In genomic region chr5:179256229-179257189, GRCh38 we compare ENCODE assay signal across 15 cellular contexts.
A peak's percentile ranks its signal among the peaks of the same experiment; 100 is the strongest.
DNase-seq lines count a peak whose midpoint lies in the region; ATAC-seq and TF ChIP-seq lines count a peak whose summit lies in the region.
"Had no signal": no experiment of that assay in that cellular context is flagged by ENCODE, and none has a peak within 500 bp of the region (broad histone marks: within the 10 kb centered on the region; RNA-seq: fewer than 3 reads in every experiment).

No MANE protein-coding gene starts in this region.

- TF ChIP-seq EP300 in stomach (IDR thresholded peaks at IDR 0.05), result no peak

- ATAC-seq in sciatic nerve, result peak; percentile 57

- no peaks in the 10 kb centered on the region for H3K9me3 ChIP-seq in stomach

- peak overlapping the region in 1 of 5 donors; percentile 31 for H3K27ac ChIP-seq in stomach
- H3K27ac ChIP-seq: KMS-11 had no signal

- H3K27me3 ChIP-seq in stomach, result no peaks in the 10 kb centered on the region

- H3K36me3 ChIP-seq in stomach, result no peaks in the 10 kb centered on the region

- 72 to 79% (median 74%) methylated on average over 25 to 27 of the region's 27 CpGs for WGBS in stomach, 5 donors

- peaks cover 0 to 11% (median 4%) of the 10 kb centered on the region in 4 donors for H3K4me1 ChIP-seq in stomach

- peak; percentile 40 for DNase-seq in AG20443 (ENCODE audit: low spot score)
- DNase-seq in RPMI8226, result peak; percentile 21
- peak; percentile 44 for DNase-seq in islet precursor cell
- DNase-seq in sciatic nerve (ENCODE audit: low spot score), result peak; percentile 69
- DNase-seq in NCI-H345 treated with DMSO at 0.1 percent for 48 hours (lab: John Stamatoyannopoulos, UW; ENCODE audit: unreplicated experiment), result no peak
- DNase-seq in stomach, result no peak
- DNase-seq in midbrain (lab: John Stamatoyannopoulos, UW), result no peak
- no peak for DNase-seq in kidney glomerular epithelial cell (lab: John Stamatoyannopoulos, UW)
- DNase-seq: AML-193; caudate nucleus; effector memory CD4-positive, alpha-beta T cell; naive B cell; NCI-H1417 treated with DMSO at 0.1 percent for 48 hours; SIG-M5 had no signal

- TF ChIP-seq CTCF in stomach (IDR thresholded peaks at IDR 0.05), result no peak

- intact Hi-C loops in sciatic nerve (cut with DNase I), result no loop called here
- intact Hi-C loops in stomach (cut with DNase I; ENCODE audit: low total_unique reads), result no loop called here

- no peak for TF ChIP-seq POLR2A in stomach (IDR thresholded peaks at IDR 0.05)

- H3K4me3 ChIP-seq in stomach, result no peak overlapping the region

Comparison
In these comparisons a context has a peak if more than half of its experiments do, and no peak if none do; other contexts are left out.
1. DNase-seq: peak in AG20443 (single experiment), RPMI8226 (single experiment), islet precursor cell (single experiment) and sciatic nerve (single experiment); none in NCI-H345 treated with DMSO at 0.1 percent for 48 hours (single experiment), stomach (single experiment), midbrain (single experiment) and kidney glomerular epithelial cell (single experiment).